Comparison of ENCODE assay signal across 18 cellular contexts in the genomic region with DNA sequence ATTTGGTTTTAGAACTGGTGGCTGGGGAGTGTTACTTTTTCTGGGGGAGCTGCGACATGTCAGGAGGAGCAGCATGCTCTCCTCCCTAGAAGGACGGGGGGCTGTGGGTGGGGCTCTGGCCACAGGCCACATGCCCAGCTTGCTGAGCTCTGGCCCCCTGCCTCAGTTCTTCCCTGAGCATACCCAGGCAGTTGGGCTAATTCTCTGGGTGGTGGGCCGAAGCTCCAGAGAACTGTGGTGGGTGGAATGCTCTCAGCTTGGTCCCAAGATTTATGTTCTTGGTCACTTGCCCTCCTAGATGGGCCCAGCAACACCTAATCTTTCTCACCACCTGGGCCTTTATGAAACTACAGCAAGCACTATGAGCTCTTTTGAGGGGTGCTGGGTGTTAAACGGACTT. TPM values are rescaled to one million over a fixed set of nuclear protein-coding genes. Genes with fewer than 3 reads are reported as not detected.
DNase-seq lines count a peak whose midpoint lies in the region; ATAC-seq, FAIRE-seq and TF ChIP-seq lines count a peak whose summit lies in the region.
"Had no signal": no experiment of that assay in that cellular context is flagged by ENCODE, and none has a peak within 500 bp of the region (broad histone marks: within the 10 kb centered on the region; RNA-seq: fewer than 3 reads in every experiment).

No MANE protein-coding gene starts in this region.

- no peak for ATAC-seq in psoas muscle

- peak overlapping the region; percentile 60 for H3K27ac ChIP-seq in psoas muscle
- H3K27ac ChIP-seq: epithelial cell of prostate had no signal

- DNase-seq in activated T-cell treated with anti-CD3 and anti-CD28 coated beads, Interleukin-2, amount 50 U/mL, for 24 hours, result no peak
- DNase-seq in activated T-cell treated with anti-CD3 and anti-CD28 coated beads for 4 hours (no peak), NT2/D1 (ENCODE audit: low read depth, low spot score) (no peak), endothelial cell (ENCODE audit: low spot score) (no peak), psoas muscle (no peak), HTR-8/SVneo (ENCODE audit: insufficient read length, low spot score) (no peak), foreskin fibroblast (no peak), amniotic stem cell (lab: John Stamatoyannopoulos, UW) (no peak)
- DNase-seq: activated CD4-positive, alpha-beta T cell treated with anti-CD3 and anti-CD28 coated beads, Interleukin-2, amount 50 U/mL, for 48 hours; activated naive CD4-positive, alpha-beta T cell treated with Interleukin-2 at 50 U/mL for 16 hours; Caco-2; central memory CD4-positive, alpha-beta T cell; GF-D8; KBM-7; NCI-H1694 treated with DMSO at 0.1 percent for 48 hours; NCI-H524 had no signal

- FAIRE-seq in HTR-8/SVneo (lab: Jason Lieb, UNC), result no peak

- no peak overlapping the region for H3K4me3 ChIP-seq in NT2/D1 (ENCODE audit: insufficient read length, low read depth)
- no peak overlapping the region for H3K4me3 ChIP-seq in psoas muscle
- H3K4me3 ChIP-seq in foreskin fibroblast (ENCODE audit: low read depth in 1 of 2, low read length in 2 of 2), result no peak overlapping the region

- intact Hi-C loops in psoas muscle (cut with DNase I), result no loop called here

- H3K4me3 Mint-ChIP-seq in activated T-cell treated with anti-CD3 and anti-CD28 coated beads, Interleukin-2, amount 50 U/mL, for 24 hours, result no peak overlapping the region
- peak overlapping the region; percentile 47 for H3K4me3 Mint-ChIP-seq in endothelial cell (ENCODE audit: unreplicated experiment)

- no peak for TF ChIP-seq CTCF in endothelial cell (IDR thresholded peaks at IDR 0.05; ENCODE audit: unreplicated experiment)
- no peak for TF ChIP-seq CTCF in psoas muscle (IDR thresholded peaks at IDR 0.05)
- no peak for TF ChIP-seq CTCF in foreskin fibroblast (IDR thresholded peaks at IDR 0.05; ENCODE audit: low read depth, low read length)

- H3K36me3 ChIP-seq in NT2/D1 (ENCODE audit: insufficient read depth, insufficient read length, low read length) (peaks cover 60% of the 10 kb centered on the region), psoas muscle (ENCODE audit: insufficient read depth in 1 of 2, low read depth in 1 of 2) (peaks cover 0 to 51% of the 10 kb centered on the region in 2 donors)

- peaks cover 60% of the 10 kb centered on the region for H3K4me1 Mint-ChIP-seq in activated T-cell treated with anti-CD3 and anti-CD28 coated beads, Interleukin-2, amount 50 U/mL, for 24 hours (ENCODE audit: low read depth)
- H3K4me1 Mint-ChIP-seq in endothelial cell (ENCODE audit: unreplicated experiment), result peaks cover 71% of the 10 kb centered on the region

- H3K27me3 Mint-ChIP-seq in activated T-cell treated with anti-CD3 and anti-CD28 coated beads, Interleukin-2, amount 50 U/mL, for 24 hours, result no peaks in the 10 kb centered on the region
- peaks cover 25% of the 10 kb centered on the region for H3K27me3 Mint-ChIP-seq in endothelial cell (ENCODE audit: unreplicated experiment)

- WGBS in psoas muscle, 3 donors, result 71 to 92% (median 72%) methylated on average over 4 of the region's 4 CpGs

- H3K27me3 ChIP-seq in NT2/D1 (ENCODE audit: insufficient read depth, insufficient read length) (no peaks in the 10 kb centered on the region), psoas muscle (ENCODE audit: insufficient read depth in 3 of 3, low read length in 2 of 3) (no peaks in the 10 kb centered on the region)

- H3K9me3 Mint-ChIP-seq in activated T-cell treated with anti-CD3 and anti-CD28 coated beads, Interleukin-2, amount 50 U/mL, for 24 hours, result no peaks in the 10 kb centered on the region
- no peaks in the 10 kb centered on the region for H3K9me3 Mint-ChIP-seq in endothelial cell (ENCODE audit: unreplicated experiment)

- H3K27ac Mint-ChIP-seq in activated T-cell treated with anti-CD3 and anti-CD28 coated beads, Interleukin-2, amount 50 U/mL, for 24 hours, result peak overlapping the region; percentile 83
- H3K27ac Mint-ChIP-seq in endothelial cell (ENCODE audit: unreplicated experiment), result peak overlapping the region; percentile 64

- H3K9ac ChIP-seq in NT2/D1 (ENCODE audit: insufficient read length, low read depth), result peak overlapping the region; percentile 64

- H3K4me1 ChIP-seq in NT2/D1 (ENCODE audit: insufficient read depth, insufficient read length), result peaks cover 12% of the 10 kb centered on the region
- H3K4me1 ChIP-seq in psoas muscle, result peaks cover 56% of the 10 kb centered on the region

- peaks cover 48% of the 10 kb centered on the region for H3K36me3 Mint-ChIP-seq in activated T-cell treated with anti-CD3 and anti-CD28 coated beads, Interleukin-2, amount 50 U/mL, for 24 hours (ENCODE audit: low read depth)
- peaks cover 34% of the 10 kb centered on the region for H3K36me3 Mint-ChIP-seq in endothelial cell (ENCODE audit: low read depth, unreplicated experiment)

- H3K9me3 ChIP-seq in NT2/D1 (ENCODE audit: insufficient read depth, low read length) (no peaks in the 10 kb centered on the region), psoas muscle (no peaks in the 10 kb centered on the region)
- H3K9me3 ChIP-seq: Caco-2 had no signal

RNA-seq across cellular contexts. Expression of a gene that starts 5.1 kb away (rescaled TPM):
- total RNA-seq in endothelial cell (ENCODE audit: unreplicated experiment) (12.1 TPM), psoas muscle (1 to 10 TPM; 1.6 to 3.2 (median 2.8) TPM)
- polyA plus RNA-seq in psoas muscle, result 1 to 10 TPM; 2.6 to 3.8 (median 3.7) TPM

RNA-seq across cellular contexts. Expression of a gene that starts 5.4 kb away (rescaled TPM):
- 138 TPM for total RNA-seq in endothelial cell (ENCODE audit: unreplicated experiment)
- total RNA-seq in psoas muscle, result 100 to 1,000 TPM; 112 to 212 (median 137) TPM
- 100 to 1,000 TPM in 1 of 3 donors, 10 to 100 TPM in 2; 80.2 to 133 (median 83.2) TPM for polyA plus RNA-seq in psoas muscle

RNA-seq across cellular contexts. Expression of a gene that starts 32.6 kb away (rescaled TPM):
- total RNA-seq in endothelial cell (ENCODE audit: unreplicated experiment), result 4.9 TPM
- total RNA-seq in psoas muscle, result 10 to 100 TPM in 2 of 4 donors, 1 to 10 TPM in 2; 4.1 to 17.9 (median 8.7) TPM
- polyA plus RNA-seq in psoas muscle, result 1 to 10 TPM; 6.3 to 7.7 (median 7.3) TPM
- total RNA-seq: A673, Caco-2 had no signal

RNA-seq across cellular contexts. Expression of a gene that starts 50.7 kb away (rescaled TPM):
- 0.87 TPM for total RNA-seq in endothelial cell (ENCODE audit: unreplicated experiment)
- 1 to 10 TPM in 3 of 4 donors, under 1 TPM in 1; 0.71 to 3.3 (median 3.0) TPM for total RNA-seq in psoas muscle
- 1 to 10 TPM; 1.3 to 3.7 (median 1.4) TPM for polyA plus RNA-seq in psoas muscle

RNA-seq across cellular contexts. Expression of a gene that starts 50.9 kb away (rescaled TPM):
- total RNA-seq in endothelial cell (ENCODE audit: unreplicated experiment) (5.1 TPM), psoas muscle (1 to 10 TPM in 3 of 4 donors, under 1 TPM in 1; 0.88 to 4.4 (median 2.6) TPM)
- 1 to 10 TPM; 2.0 to 3.8 (median 3.3) TPM for polyA plus RNA-seq in psoas muscle
